Comparison of ENCODE assay signal across 8 cellular contexts in genomic region chr1:100539836-100540536, GRCh38. TPM values are rescaled to one million over a fixed set of nuclear protein-coding genes. Genes with fewer than 3 reads are reported as not detected.
DNase-seq lines count a peak whose midpoint lies in the region; ATAC-seq and TF ChIP-seq lines count a peak whose summit lies in the region.

No MANE protein-coding gene starts in this region.

- ATAC-seq in lung (ENCODE audit: insufficient read depth, low FRiP score) (no peak), HG03521 (IDR thresholded peaks at IDR 0.05; ENCODE audit: unreplicated experiment) (no peak)

- H3K4me1 Mint-ChIP-seq in type B pancreatic cell (ENCODE audit: unreplicated experiment) = no peaks in the 10 kb centered on the region

- H3K4me3 Mint-ChIP-seq in type B pancreatic cell = peak overlapping the region; percentile 71

- H3K27ac Mint-ChIP-seq in type B pancreatic cell = no peak overlapping the region

- H3K4me3 ChIP-seq in HUES6 (ENCODE audit: low read depth, low read length) = peak overlapping the region; percentile 62
- peak overlapping the region; percentile 38 for H3K4me3 ChIP-seq in lung

- no peaks in the 10 kb centered on the region for H3K36me3 Mint-ChIP-seq in type B pancreatic cell

- DNase-seq in COLO668 (lab: John Stamatoyannopoulos, UW; ENCODE audit: unreplicated experiment) (peak; percentile 78), caudate nucleus (lab: John Stamatoyannopoulos, UW) (peak in 1 of 61 donors; percentile 65), lung (ENCODE audit: low spot score) (no peak), type B pancreatic cell (ENCODE audit: extremely low spot score, unreplicated experiment) (no peak), ureter (ENCODE audit: low spot score) (no peak), NAMALWA (ENCODE audit: low spot score) (no peak)

- H3K27me3 Mint-ChIP-seq in type B pancreatic cell = peaks cover 85% of the 10 kb centered on the region

- 12% methylated on average over 40 to 57 of the region's 57 CpGs for WGBS in lung, 2 donors

- H3K27ac ChIP-seq in HUES6 (ENCODE audit: low read depth, low read length) (no peak overlapping the region), caudate nucleus (ENCODE audit: low read depth, low read length) (peak overlapping the region; percentile 73), lung (ENCODE audit: low read depth in 1 of 2, low read length in 1 of 2) (no peak overlapping the region)

- TF ChIP-seq CTCF in lung (IDR thresholded peaks at IDR 0.05; ENCODE audit: control extremely low read depth, extremely low read depth) = no peak
- no peak for TF ChIP-seq CTCF in type B pancreatic cell (conservative IDR thresholded peaks at IDR 0.05)

- H3K9me3 Mint-ChIP-seq in type B pancreatic cell = no peaks in the 10 kb centered on the region

- H3K27me3 ChIP-seq in HUES6 (ENCODE audit: control insufficient read depth, insufficient read depth, low read length) (peaks cover 76% of the 10 kb centered on the region), lung (ENCODE audit: control insufficient read depth, insufficient read depth) (no peaks in the 10 kb centered on the region)

- H3K9ac ChIP-seq in HUES6 (ENCODE audit: low read length) = peak overlapping the region; percentile 45

- H3K36me3 ChIP-seq in HUES6 (ENCODE audit: control insufficient read depth, insufficient read depth, low read length) (no peaks in the 10 kb centered on the region), lung (ENCODE audit: control insufficient read depth in 2 of 2, insufficient read depth in 2 of 2, low read length in 2 of 2) (no peaks in the 10 kb centered on the region)

- peaks cover 7% of the 10 kb centered on the region for H3K4me1 ChIP-seq in HUES6 (ENCODE audit: control insufficient read depth, insufficient read depth, low read length)
- H3K4me1 ChIP-seq in lung (ENCODE audit: control insufficient read depth in 2 of 2, insufficient read depth in 2 of 2, low read length in 2 of 2) = peaks cover 0 to 12% of the 10 kb centered on the region in 2 donors

- no peaks in the 10 kb centered on the region for H3K9me3 ChIP-seq in HUES6 (ENCODE audit: control insufficient read depth, insufficient read depth, low read depth, low read length)
- H3K9me3 ChIP-seq in lung (ENCODE audit: control insufficient read depth in 2 of 2, insufficient read depth in 1 of 2, low read length in 1 of 2) = peaks cover 0 to 6% of the 10 kb centered on the region in 2 donors

RNA-seq across cellular contexts. Expression of gene GPR88, which starts 2.0 kb away (rescaled TPM):
- total RNA-seq in lung = under 1 TPM; 0.06 to 0.91 TPM
- under 1 TPM in 1 of 2 donors, not detected in 1; 0.10 TPM for polyA plus RNA-seq in lung
- total RNA-seq in type B pancreatic cell (ENCODE audit: low replicate concordance) = 0.17 TPM in 1 of 2 replicates, not detected in the other
- total RNA-seq in ureter = 0.42 TPM
